24 cellular contexts compared by ENCODE assay signal in the genomic region with DNA sequence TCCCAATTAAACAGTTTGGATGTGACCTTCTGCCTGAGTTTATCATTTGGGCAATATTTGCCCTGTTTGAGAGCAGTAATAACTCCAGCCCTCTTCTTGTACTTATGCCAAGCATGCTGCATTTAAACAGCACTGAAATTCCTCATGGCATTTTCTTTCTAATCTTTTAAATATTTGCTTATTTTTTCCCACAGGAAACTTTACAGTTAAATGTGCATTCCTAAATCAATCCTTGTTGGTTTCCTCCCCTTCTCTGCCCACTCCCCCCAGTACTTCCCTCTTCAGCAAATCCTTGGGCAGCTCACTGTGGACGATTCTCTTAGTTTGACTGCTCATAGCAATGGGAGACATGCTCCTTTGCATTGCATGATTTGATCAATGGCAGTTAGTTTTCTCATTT.
"Had no signal": no experiment of that assay in that cellular context is flagged by ENCODE, and none has a peak within 500 bp of the region (broad histone marks: within the 10 kb centered on the region; RNA-seq: fewer than 3 reads in every experiment).

No MANE protein-coding gene starts in this region.

- DNase-seq: activated CD4-positive, alpha-beta memory T cell treated with anti-CD3 and anti-CD28 coated beads, Interleukin-2, amount 10 ng/mL, durations not matched to agents 7 days and 5 days; activated CD4-positive, alpha-beta T cell treated with anti-CD3 and anti-CD28 coated beads for 1 hour; activated CD4-positive, alpha-beta T cell treated with anti-CD3 and anti-CD28 coated beads, Interleukin-2, amount 10 ng/mL, durations not matched to agents 7 days and 5 days; activated CD8-positive, alpha-beta memory T cell treated with anti-CD3 and anti-CD28 coated beads, Interleukin-2, amount 50 U/mL, for 48 hours; activated gamma-delta T cell treated with Interleukin-2 at 50 U/mL for 16 hours; activated naive CD4-positive, alpha-beta T cell treated with anti-CD3 and anti-CD28 coated beads, Interleukin-2, amount 50 U/mL, for 16 hours; activated T-cell treated with anti-CD3 and anti-CD28 coated beads, Interleukin-2, amount 50 U/mL, for 24 hours; central memory CD4-positive, alpha-beta T cell; dermis blood vessel endothelial cell; effector CD4-positive, alpha-beta T cell; lower lobe of right lung; mesendoderm; nephron progenitor cell; stimulated activated CD4-positive, alpha-beta T cell treated with anti-CD3 and anti-CD28 coated beads, Interleukin-12 subunit alpha, Interleukin-12 subunit beta, amount 100 ng/mL, for 4 hours; stimulated activated CD4-positive, alpha-beta T cell treated with anti-CD3 and anti-CD28 coated beads, Interleukin-4, amount 100 ng/mL, for 1 hour; stimulated activated naive CD8-positive, alpha-beta T cell treated with anti-CD3 and anti-CD28 coated beads, Interleukin-15, Interleukin-2, amounts not matched to agents 100 U/mL and 50 U/mL, for 24 hours; SW 1271; T-helper 17 cell; transverse colon; uterus had no signal

- H3K4me3 ChIP-seq: breast epithelium, heart left ventricle, lower lobe of right lung, skin epidermis, testis, transverse colon, uterus had no signal
